15 cellular contexts compared by ENCODE assay signal in the genomic region with DNA sequence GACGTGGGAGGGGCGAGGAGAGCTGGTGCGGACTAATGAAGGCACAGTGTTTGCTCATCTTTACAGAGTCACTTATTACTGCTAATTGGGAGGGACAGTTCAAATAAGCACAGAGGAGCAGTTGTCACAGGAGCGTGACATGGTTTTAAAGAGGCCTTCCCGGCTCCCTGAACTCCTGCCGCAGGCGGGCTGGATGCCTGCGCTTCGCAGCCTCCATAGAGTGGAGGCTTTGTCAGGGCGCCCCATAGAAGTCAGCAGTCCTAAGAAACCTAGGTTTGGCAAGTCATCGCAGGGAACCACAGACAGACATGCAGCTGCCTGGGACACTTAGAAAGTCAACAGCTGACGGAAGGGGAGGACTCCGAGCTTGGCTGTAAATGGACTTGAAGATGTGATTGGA.
DNase-seq lines count a peak whose midpoint lies in the region; ATAC-seq, FAIRE-seq and TF ChIP-seq lines count a peak whose summit lies in the region.
"Had no signal": no experiment of that assay in that cellular context is flagged by ENCODE, and none has a peak within 500 bp of the region (broad histone marks: within the 10 kb centered on the region; RNA-seq: fewer than 3 reads in every experiment).

No MANE protein-coding gene starts in this region.

- no peak for TF ChIP-seq EP300 in H1 (IDR thresholded peaks at IDR 0.05; ENCODE audit: borderline replicate concordance in 1 of 2, low read depth in 2 of 2, low read length in 2 of 2)

- TF ChIP-seq RAD21 in H1 (IDR thresholded peaks at IDR 0.05 in 1 of 2, conservative IDR thresholded peaks at IDR 0.05 in 1 of 2; ENCODE audit: low read depth in 2 of 2, low read length in 2 of 2), result no peak

- H3K56ac ChIP-seq in H1 (replicated peaks; ENCODE audit: insufficient read length, low read depth, low read length), result no peak overlapping the region

- H2BK20ac ChIP-seq in H1 (ENCODE audit: low read length), result no peak overlapping the region

- no peaks in the 10 kb centered on the region for H3K79me2 ChIP-seq in H1 (ENCODE audit: control insufficient read depth in 1 of 2, insufficient read depth in 2 of 2, low read length in 2 of 2)

- no peak for TF ChIP-seq POLR2A in H1 (IDR thresholded peaks at IDR 0.05; ENCODE audit: control extremely low read depth in 1 of 2, low read depth in 2 of 2, low read length in 2 of 2)

- H3K23me2 ChIP-seq in H1 (ENCODE audit: low read depth, low read length), result no peaks in the 10 kb centered on the region

- WGBS in H1 (ENCODE audit: extremely low coverage in 1 of 2, insufficient coverage in 1 of 2, insufficient read length in 1 of 2, insufficient replicate concordance in 2 of 2, low coverage in 1 of 2, low lambda C conversion rate in 2 of 2, missing lambda C conversion rate in 1 of 2), 2 experiments, result 94% methylated on average over 13 of the region's 13 CpGs; no CpG with 5 or more reads in 1 of the 2 experiments

- no peak overlapping the region for H3K23ac ChIP-seq in H1 (ENCODE audit: insufficient read length)

- H2BK12ac ChIP-seq in H1 (ENCODE audit: low read depth, low read length), result no peak overlapping the region

- no peak overlapping the region for H3K4me3 ChIP-seq in H1 (ENCODE audit: extremely low read depth in 1 of 4, insufficient read depth in 2 of 4, low read depth in 3 of 4, low read length in 4 of 4)
- H3K4me3 ChIP-seq: thoracic aorta had no signal

- no peak overlapping the region for H3K27ac ChIP-seq in H1 (ENCODE audit: low read depth, low read length)
- H3K27ac ChIP-seq: KMS-11, thoracic aorta had no signal

- H2AFZ ChIP-seq in H1 (ENCODE audit: low read length), result 0 out of 2 replicates have a peak overlapping the region, but pooled peaks have one; percentile 35

- no peak overlapping the region for H3K14ac ChIP-seq in H1 (ENCODE audit: insufficient read length)

- H2BK15ac ChIP-seq in H1 (ENCODE audit: low read length), result no peak overlapping the region

- H3K9me3 ChIP-seq in H1 (ENCODE audit: insufficient read depth in 2 of 2, low read depth in 1 of 2, low read length in 1 of 2), result no peaks in the 10 kb centered on the region
- H3K9me3 ChIP-seq: thoracic aorta had no signal

- FAIRE-seq in H1 (lab: Jason Lieb, UNC) (no peak), D721Med (lab: Jason Lieb, UNC) (no peak)

- H4K8ac ChIP-seq in H1 (ENCODE audit: extremely low read depth, insufficient read depth, low read length), result no peak overlapping the region; the same call in 1 of the 2 replicates

- H3K36me3 ChIP-seq in H1 (ENCODE audit: control insufficient read depth in 2 of 4, insufficient read depth in 4 of 4, low read length in 3 of 4), result no peaks in the 10 kb centered on the region
- H3K36me3 ChIP-seq: thoracic aorta had no signal

- POLR2A ChIA-PET in H1 (lab: Charles Lee; ENCODE audit: partially characterized antibody), result no interaction called here

- TF ChIP-seq CTCF in H1 (IDR thresholded peaks at IDR 0.05; ENCODE audit: control extremely low read depth in 1 of 3, insufficient read depth in 1 of 3, low read depth in 1 of 3, low read length in 3 of 3) (no peak), D721Med (IDR thresholded peaks at IDR 0.05; ENCODE audit: insufficient read depth, missing control alignments) (no peak)

- peak; percentile 1 for DNase-seq in DMS79 treated with DMSO at 0.1 percent for 48 hours (lab: John Stamatoyannopoulos, UW)
- DNase-seq in NCI-H1930 (lab: John Stamatoyannopoulos, UW), result peak; percentile 66 to 74
- no peak for DNase-seq in H1 (ENCODE audit: low read depth in 1 of 2, low spot score in 2 of 2)
- DNase-seq in nucleus accumbens (lab: John Stamatoyannopoulos, UW), result peak in 52 of 56 donors; percentile 4 to 73 (median 37)
- no peak for DNase-seq in stimulated activated CD4-positive, alpha-beta T cell treated with anti-CD3 and anti-CD28 coated beads, Interleukin-4, amount 100 ng/mL, for 4 hours
- no peak for DNase-seq in left cardiac atrium
- no peak for DNase-seq in D721Med (ENCODE audit: insufficient read length, low spot score)
- no peak for DNase-seq in HCEC 1CT
- DNase-seq: activated CD4-positive, alpha-beta T cell treated with anti-CD3 and anti-CD28 coated beads, Interleukin-2, amount 10 ng/mL, durations not matched to agents 24 days and 14 days; activated CD8-positive, alpha-beta memory T cell treated with anti-CD3 and anti-CD28 coated beads, Interleukin-2, amount 50 U/mL, for 4 hours; CD8-positive, alpha-beta T cell; SW 1271 had no signal

- H3K27me3 ChIP-seq in H1 (replicated peaks in 1 of 4; ENCODE audit: control insufficient read depth in 3 of 4, extremely low read depth in 1 of 4, insufficient read depth in 3 of 4, low read length in 3 of 4), result no peaks in the 10 kb centered on the region

- H3K79me1 ChIP-seq in H1 (ENCODE audit: low read depth, low read length), result no peaks in the 10 kb centered on the region

- CTCF ChIA-PET in H1 (lab: Charles Lee; ENCODE audit: partially characterized antibody), result interaction anchor here (1.1 to 1.3 kb wide), 5 partner anchors 33 to 659 kb away, joined by 3 to 4 read pairs (median 3); no protein-coding TSS in a partner anchor

- no peak overlapping the region for H2BK5ac ChIP-seq in H1 (ENCODE audit: low read depth, low read length)

- no peak overlapping the region for H3K18ac ChIP-seq in H1 (ENCODE audit: extremely low read depth, low read length)

- H4K91ac ChIP-seq in H1 (replicated peaks; ENCODE audit: insufficient read length, low read length), result no peak overlapping the region

- H4K5ac ChIP-seq in H1 (ENCODE audit: insufficient read length, low read depth, low read length), result no peak overlapping the region

- no peak for ATAC-seq in left cardiac atrium
- ATAC-seq: CD8-positive, alpha-beta T cell; Right ventricle myocardium inferior had no signal

- H2AK5ac ChIP-seq in H1 (ENCODE audit: low read depth, low read length), result no peak overlapping the region

- no peaks in the 10 kb centered on the region for H4K20me1 ChIP-seq in H1 (replicated peaks in 1 of 2; ENCODE audit: control insufficient read depth in 1 of 2, insufficient read depth in 2 of 2, low read length in 2 of 2)

- H3K4me2 ChIP-seq in H1 (ENCODE audit: insufficient read depth in 1 of 2, low read depth in 2 of 2, low read length in 2 of 2), result no peak overlapping the region
- H3K4me2 ChIP-seq: KMS-11 had no signal

- no peak overlapping the region for H3K4ac ChIP-seq in H1 (replicated peaks; ENCODE audit: insufficient read length, low read depth, low read length)

- no peak overlapping the region for H3K9ac ChIP-seq in H1 (replicated peaks in 1 of 4; ENCODE audit: extremely low read depth in 1 of 4, low read depth in 3 of 4, low read length in 3 of 4)
- H3K9ac ChIP-seq: KMS-11 had no signal

- intact Hi-C loops in left cardiac atrium (cut with DNase I), result loop anchor here in 1 of 2 donors (10.0 kb wide), 1 partner anchor 62 kb away; no protein-coding TSS in a partner anchor

- H3K4me1 ChIP-seq in H1 (replicated peaks in 1 of 4; ENCODE audit: control insufficient read depth in 3 of 4, insufficient read depth in 4 of 4, low read length in 3 of 4), result no peaks in the 10 kb centered on the region

- no peak overlapping the region for H2BK120ac ChIP-seq in H1 (replicated peaks; ENCODE audit: low read depth, low read length)

TF ChIP-seq in H1, 55 proteins besides CTCF, POLR2A, EP300 and RAD21:
- TF ChIP-seq ASH2L (IDR thresholded peaks at IDR 0.05; ENCODE audit: low read length), result no peak
- TF ChIP-seq SP1 (IDR thresholded peaks at IDR 0.05; ENCODE audit: low read depth, low read length), result no peak
- TF ChIP-seq ZNF274 (IDR thresholded peaks at IDR 0.05; ENCODE audit: borderline replicate concordance, extremely low read depth, low read length), result no peak
- no peak for TF ChIP-seq KDM1A (IDR thresholded peaks at IDR 0.05; ENCODE audit: borderline replicate concordance, low read length)
- TF ChIP-seq CHD2 (IDR thresholded peaks at IDR 0.05; ENCODE audit: low read length), result no peak
- TF ChIP-seq RFX5 (IDR thresholded peaks at IDR 0.05; ENCODE audit: borderline replicate concordance, low read depth, low read length), result no peak

Comparison
In these comparisons a context has a peak if more than half of its experiments do, and no peak if none do; other contexts are left out.
1. DNase-seq: peak in DMS79 treated with DMSO at 0.1 percent for 48 hours (single experiment), NCI-H1930 (2 of 2) and nucleus accumbens (52 of 56); none in H1 (0 of 2), stimulated activated CD4-positive, alpha-beta T cell treated with anti-CD3 and anti-CD28 coated beads, Interleukin-4, amount 100 ng/mL, for 4 hours (0 of 2), left cardiac atrium (single experiment), D721Med (single experiment) and HCEC 1CT (single experiment).